8 cellular contexts compared by ENCODE assay signal in the genomic region with DNA sequence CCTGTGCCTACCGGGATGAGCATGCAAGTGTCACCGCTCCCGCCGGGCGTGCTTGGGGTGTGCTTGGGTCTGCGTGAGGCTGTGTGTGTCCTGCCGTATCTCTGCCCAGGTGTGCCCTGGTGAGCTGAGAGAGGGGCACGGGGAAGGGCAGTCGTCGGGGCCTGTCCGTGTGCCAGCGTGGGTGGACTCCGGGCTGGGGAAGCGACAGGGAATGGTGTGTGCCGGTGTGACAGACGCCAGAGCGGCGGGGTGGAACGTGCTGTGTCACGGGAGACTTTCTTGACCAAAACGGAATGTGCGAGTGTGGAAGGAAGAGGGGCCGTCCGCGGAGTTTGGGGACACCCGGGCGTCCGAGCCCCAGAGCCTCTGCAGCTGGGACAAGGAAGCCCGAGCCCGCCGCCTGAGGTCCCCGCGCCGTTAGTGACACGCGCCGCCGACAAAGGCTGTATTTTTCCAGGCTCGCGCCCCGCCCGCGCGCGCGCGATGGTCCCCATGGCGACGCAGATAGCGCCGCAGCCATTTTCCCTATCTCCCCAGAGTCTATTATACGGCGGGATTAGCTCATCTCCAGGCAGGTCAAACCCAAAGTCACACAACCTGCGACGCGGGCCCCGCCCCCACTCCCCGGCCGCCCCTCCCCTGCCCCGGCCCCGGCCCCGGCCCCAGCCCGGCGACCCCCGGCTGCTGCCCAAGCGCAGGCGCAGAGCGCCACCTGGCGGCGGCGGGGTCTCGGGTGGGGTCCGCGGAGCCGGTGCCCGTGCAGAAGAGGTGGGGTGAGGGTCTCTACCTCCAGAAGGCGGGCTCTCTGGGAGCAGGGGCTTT. TPM values are rescaled to one million over a fixed set of nuclear protein-coding genes. Genes with fewer than 3 reads are reported as not detected.
A peak's percentile ranks its signal among the peaks of the same experiment; 100 is the strongest.
DNase-seq lines count a peak whose midpoint lies in the region; ATAC-seq and TF ChIP-seq lines count a peak whose summit lies in the region.

No MANE protein-coding gene starts in this region.

- peaks cover 14% of the 10 kb centered on the region for H3K36me3 Mint-ChIP-seq in glutamatergic neuron (ENCODE audit: unreplicated experiment)

- H3K14ac ChIP-seq in trophoblast cell (ENCODE audit: low read length), result peak overlapping the region; percentile 8

- peak; percentile 79 for TF ChIP-seq CTCF in LNCaP clone FGC (IDR thresholded peaks at IDR 0.05; ENCODE audit: control insufficient read depth, extremely low read depth, insufficient read depth)
- TF ChIP-seq CTCF in glutamatergic neuron (IDR thresholded peaks at IDR 0.05; ENCODE audit: partially characterized antibody, unreplicated experiment), result peak; percentile 87
- TF ChIP-seq CTCF in transverse colon (IDR thresholded peaks at IDR 0.05), result peak; percentile 48 to 76 (median 63)

- H3K36me3 ChIP-seq in trophoblast cell (ENCODE audit: control insufficient read depth in 1 of 2, insufficient read depth in 2 of 2, low read length in 2 of 2) (peaks cover 12% of the 10 kb centered on the region in 2 experiments), transverse colon (no peaks in the 10 kb centered on the region)

- no peak overlapping the region for H2BK5ac ChIP-seq in trophoblast cell (ENCODE audit: low read depth, low read length, poor library complexity)

- DNase-seq in DMS 273 treated with DMSO at 0.1 percent for 48 hours (lab: John Stamatoyannopoulos, UW), result peak; percentile 39
- no peak for DNase-seq in LNCaP clone FGC (ENCODE audit: low read depth)
- DNase-seq in SHP77 treated with DMSO at 0.1 percent for 48 hours (lab: John Stamatoyannopoulos, UW), result peak; percentile 51
- peak; percentile 62 for DNase-seq in activated gamma-delta T cell treated with Interleukin-2 at 50 U/mL for 16 hours
- peak; percentile 89 for DNase-seq in glutamatergic neuron
- DNase-seq in trophoblast cell, result peak; percentile 59 to 88
- DNase-seq in transverse colon, result peak; percentile 61

- TF ChIP-seq POLR2A in transverse colon (IDR thresholded peaks at IDR 0.05), result no peak

- peak overlapping the region; percentile 1 for H2BK120ac ChIP-seq in trophoblast cell (ENCODE audit: insufficient read depth, low read length, poor library complexity)

- H2BK12ac ChIP-seq in trophoblast cell (ENCODE audit: low read length), result peak overlapping the region; percentile 5

- no peak overlapping the region for H2AFZ ChIP-seq in trophoblast cell (ENCODE audit: insufficient read depth, low read length, poor library complexity)

- H3K27me3 ChIP-seq in trophoblast cell (ENCODE audit: insufficient read depth, low read length) (peaks cover 3% of the 10 kb centered on the region), transverse colon (peaks cover 100% of the 10 kb centered on the region)

- H3K18ac ChIP-seq in trophoblast cell (ENCODE audit: low read length), result peak overlapping the region; percentile 2

- peaks cover 26% of the 10 kb centered on the region for H3K79me1 ChIP-seq in trophoblast cell (ENCODE audit: low read length)

- H4K8ac ChIP-seq in trophoblast cell (ENCODE audit: low read depth, low read length), result peak overlapping the region; percentile 2

- H4K12ac ChIP-seq in trophoblast cell (ENCODE audit: low read depth, low read length), result no peak overlapping the region

- H3K4me1 Mint-ChIP-seq in glutamatergic neuron (ENCODE audit: low read depth, unreplicated experiment), result peaks cover 8% of the 10 kb centered on the region

- intact Hi-C loops in transverse colon (cut with DNase I; ENCODE audit: low total_unique reads), result loop anchor here (2.0 to 5.0 kb wide), 2 partner anchors 65 to 403 kb away; no protein-coding TSS in a partner anchor

- TF ChIP-seq EP300 in transverse colon (IDR thresholded peaks at IDR 0.05; ENCODE audit: low read depth), result no peak

- ATAC-seq in HG02642 (IDR thresholded peaks at IDR 0.05; ENCODE audit: poor library complexity, unreplicated experiment), result no peak

- peaks cover 8% of the 10 kb centered on the region for H3K79me2 ChIP-seq in trophoblast cell (ENCODE audit: control insufficient read depth, insufficient read depth, low read length, poor library complexity)

- H3K27ac ChIP-seq in trophoblast cell (ENCODE audit: low read depth, low read length) (no peak overlapping the region), transverse colon (no peak overlapping the region)

- no CpG with 5 or more reads among the region's 77 CpGs for WGBS in trophoblast cell (ENCODE audit: extremely low coverage, insufficient coverage, insufficient read length)
- 6% methylated on average over 48 of the region's 77 CpGs; no CpG with 5 or more reads in 1 of the 2 donors for WGBS in transverse colon (ENCODE audit: low coverage in 1 of 2), 2 donors

- H3K4me1 ChIP-seq in trophoblast cell (ENCODE audit: control insufficient read depth in 1 of 2, insufficient read depth in 2 of 2, low read length in 2 of 2), result peaks cover 25 to 42% of the 10 kb centered on the region in 2 experiments
- H3K4me1 ChIP-seq in transverse colon, result peaks cover 9 to 13% (median 11%) of the 10 kb centered on the region in 4 donors

- peak overlapping the region; percentile 70 for H3K4me2 ChIP-seq in trophoblast cell (ENCODE audit: low read length)

- no peak overlapping the region for H3K9ac ChIP-seq in trophoblast cell (ENCODE audit: low read length)

- peak overlapping the region; percentile 12 for H3K4ac ChIP-seq in trophoblast cell (ENCODE audit: low read depth, low read length)

- H3K9me3 ChIP-seq in trophoblast cell (ENCODE audit: insufficient read depth, low read depth, low read length), result peaks cover 9% of the 10 kb centered on the region
- H3K9me3 ChIP-seq in transverse colon, result no peaks in the 10 kb centered on the region

- H3K9me3 Mint-ChIP-seq in glutamatergic neuron (ENCODE audit: unreplicated experiment), result peaks cover 15% of the 10 kb centered on the region

- peak overlapping the region; percentile 81 for H3K4me3 Mint-ChIP-seq in glutamatergic neuron (ENCODE audit: unreplicated experiment)

- peaks cover 22% of the 10 kb centered on the region for H3K27me3 Mint-ChIP-seq in glutamatergic neuron (ENCODE audit: unreplicated experiment)

- H3K4me3 ChIP-seq in LNCaP clone FGC (ENCODE audit: low read depth, low read length) (peak overlapping the region; percentile 45), trophoblast cell (ENCODE audit: low read depth, low read length) (peak overlapping the region; percentile 44), transverse colon (peak overlapping the region; percentile 7 to 48 (median 40))

- peak overlapping the region; percentile 53 for H4K91ac ChIP-seq in trophoblast cell (ENCODE audit: low read depth, low read length)

- no peak overlapping the region for H2AK5ac ChIP-seq in trophoblast cell (ENCODE audit: low read length)

- no peak overlapping the region for H3K27ac Mint-ChIP-seq in glutamatergic neuron (ENCODE audit: unreplicated experiment)

- in situ Hi-C loops in transverse colon (cut with MboI; ENCODE audit: low pct_ligation_motif_present in 1 of 4, low pct_unique_long_range_greater_than_20kb in 1 of 4, low sequenced_read_pairs in 3 of 4), result loop anchor here in 2 of 4 donors (25.0 kb wide), 2 partner anchors 335 to 410 kb away; a partner anchor contains a TSS

- H3K23ac ChIP-seq in trophoblast cell (ENCODE audit: low read length), result no peak overlapping the region

RNA-seq across cellular contexts. Expression of a gene that starts 4.5 kb away (rescaled TPM):
- total RNA-seq in glutamatergic neuron (ENCODE audit: unreplicated experiment), result 3.6 TPM
- 467 and 505 TPM in 2 replicates for polyA plus RNA-seq in trophoblast cell (2013)
- 1 to 10 TPM; 1.8 to 8.2 (median 2.9) TPM for total RNA-seq in transverse colon

RNA-seq across cellular contexts. Expression of a gene that starts 30.8 kb away (rescaled TPM):
- not detected for total RNA-seq in glutamatergic neuron (ENCODE audit: unreplicated experiment)
- not detected in 2 replicates for polyA plus RNA-seq in trophoblast cell (2013)
- not detected for total RNA-seq in transverse colon
